ENCODE assay signal across 10 cellular contexts in the genomic region with DNA sequence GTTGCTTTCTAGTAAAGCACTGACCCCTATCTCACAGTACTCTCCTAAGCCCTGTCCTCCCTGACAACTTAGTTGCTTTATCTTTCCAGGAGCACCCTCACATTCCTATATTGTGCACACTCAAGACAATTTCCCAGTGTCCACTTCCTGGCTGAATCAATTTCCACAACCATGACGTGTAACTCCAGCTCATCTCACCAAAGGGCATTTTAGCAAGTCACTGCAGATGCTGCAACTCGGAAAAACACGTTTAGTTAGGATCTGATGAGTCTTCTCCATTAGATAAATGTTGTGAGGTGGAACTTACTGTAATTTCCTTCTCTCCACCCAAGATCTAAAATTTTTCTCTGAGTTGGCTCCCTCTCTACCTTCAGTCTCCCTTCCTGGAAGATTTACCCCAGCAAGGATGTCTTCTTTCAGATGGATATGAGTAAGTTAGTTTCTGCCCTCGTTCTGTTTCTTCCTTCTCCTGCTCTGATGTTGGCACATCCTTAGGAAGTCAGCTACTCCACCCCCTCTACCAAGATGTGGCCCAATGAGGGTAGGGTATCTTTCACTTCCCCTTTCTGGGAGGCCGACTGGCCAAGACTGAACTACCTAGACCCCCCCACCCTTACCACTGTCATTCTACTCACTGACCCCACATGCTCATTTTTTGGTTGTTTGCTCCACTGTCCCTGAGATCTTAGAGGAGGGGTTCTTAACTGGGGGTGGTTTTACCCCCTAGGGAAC. TPM values are rescaled to one million over a fixed set of nuclear protein-coding genes. Genes with fewer than 3 reads are reported as not detected.
A peak's percentile ranks its signal among the peaks of the same experiment; 100 is the strongest.
DNase-seq lines count a peak whose midpoint lies in the region; ATAC-seq and TF ChIP-seq lines count a peak whose summit lies in the region.
"Had no signal": no experiment of that assay in that cellular context is flagged by ENCODE, and none has a peak within 500 bp of the region (broad histone marks: within the 10 kb centered on the region; RNA-seq: fewer than 3 reads in every experiment).

No MANE protein-coding gene starts in this region.

- peaks cover 5% of the 10 kb centered on the region; the same call in 1 of the 2 replicates for H3K9me3 ChIP-seq in BLaER1
- no peaks in the 10 kb centered on the region for H3K9me3 ChIP-seq in T-helper 17 cell (ENCODE audit: control insufficient read depth, low read length, poor library complexity, severe bottlenecking)
- H3K9me3 ChIP-seq in mucosa of descending colon, result no peaks in the 10 kb centered on the region
- H3K9me3 ChIP-seq: gastrocnemius medialis had no signal

- H3K36me3 Mint-ChIP-seq in T-helper 17 cell (ENCODE audit: low read depth), result no peaks in the 10 kb centered on the region
- no peaks in the 10 kb centered on the region for H3K36me3 Mint-ChIP-seq in glutamatergic neuron (ENCODE audit: unreplicated experiment)
- no peaks in the 10 kb centered on the region for H3K36me3 Mint-ChIP-seq in progenitor cell of endocrine pancreas (ENCODE audit: insufficient read depth)

- H3K9ac ChIP-seq in BLaER1, result no peak overlapping the region

- H3K9me3 Mint-ChIP-seq in glutamatergic neuron (ENCODE audit: unreplicated experiment) (no peaks in the 10 kb centered on the region), progenitor cell of endocrine pancreas (ENCODE audit: low read depth) (peaks cover 15% of the 10 kb centered on the region)

- H3K27ac ChIP-seq in BLaER1, result no peak overlapping the region
- peak overlapping the region; percentile 75 for H3K27ac ChIP-seq in foreskin keratinocyte
- H3K27ac ChIP-seq: gastrocnemius medialis had no signal

- 0 out of 2 replicates have a peak overlapping the region, but pooled peaks have one; percentile 2 for H3K4me2 ChIP-seq in BLaER1

- no peak overlapping the region for H3K4me3 Mint-ChIP-seq in T-helper 17 cell
- H3K4me3 Mint-ChIP-seq in glutamatergic neuron (ENCODE audit: unreplicated experiment), result no peak overlapping the region
- H3K4me3 Mint-ChIP-seq in progenitor cell of endocrine pancreas (ENCODE audit: low read depth), result no peak overlapping the region

- TF ChIP-seq CTCF in foreskin keratinocyte (conservative IDR thresholded peaks at IDR 0.05) (no peak), mucosa of descending colon (IDR thresholded peaks at IDR 0.05) (no peak), glutamatergic neuron (IDR thresholded peaks at IDR 0.05; ENCODE audit: partially characterized antibody, unreplicated experiment) (no peak), progenitor cell of endocrine pancreas (IDR thresholded peaks at IDR 0.05; ENCODE audit: unreplicated experiment) (no peak)

- H3K27ac Mint-ChIP-seq in T-helper 17 cell, result peak overlapping the region; percentile 55
- no peak overlapping the region for H3K27ac Mint-ChIP-seq in glutamatergic neuron (ENCODE audit: unreplicated experiment)
- H3K27ac Mint-ChIP-seq in progenitor cell of endocrine pancreas, result no peak overlapping the region

- H3K4me1 Mint-ChIP-seq in T-helper 17 cell (peaks cover 2% of the 10 kb centered on the region), glutamatergic neuron (ENCODE audit: low read depth, unreplicated experiment) (no peaks in the 10 kb centered on the region), progenitor cell of endocrine pancreas (ENCODE audit: low read depth) (no peaks in the 10 kb centered on the region)

- peak; percentile 47 for ATAC-seq in HG03432 (IDR thresholded peaks at IDR 0.05; ENCODE audit: unreplicated experiment)
- no peak for ATAC-seq in T-helper 17 cell
- peak; percentile 71 for ATAC-seq in foreskin keratinocyte
- ATAC-seq in mucosa of descending colon, result no peak
- ATAC-seq: gastrocnemius medialis had no signal

- peaks cover 6% of the 10 kb centered on the region; the same call in 1 of the 2 replicates for H3K4me1 ChIP-seq in BLaER1
- peaks cover 6% of the 10 kb centered on the region for H3K4me1 ChIP-seq in foreskin keratinocyte
- no peaks in the 10 kb centered on the region for H3K4me1 ChIP-seq in mucosa of descending colon (ENCODE audit: low read depth)
- H3K4me1 ChIP-seq: gastrocnemius medialis had no signal

- H3K4me3 ChIP-seq in BLaER1, result no peak overlapping the region
- H3K4me3 ChIP-seq in mucosa of descending colon, result no peak overlapping the region
- H3K4me3 ChIP-seq: gastrocnemius medialis had no signal

- DNase-seq in T-helper 17 cell, result no peak
- peak; percentile 54 to 79 for DNase-seq in foreskin keratinocyte
- no peak for DNase-seq in mucosa of descending colon
- no peak for DNase-seq in NCI-H82 (lab: John Stamatoyannopoulos, UW)
- no peak for DNase-seq in glutamatergic neuron
- DNase-seq in progenitor cell of endocrine pancreas (ENCODE audit: low spot score, unreplicated experiment), result no peak
- DNase-seq: gastrocnemius medialis, retina had no signal

- intact Hi-C loops in mucosa of descending colon (cut with DNase I, micrococcal nuclease), result no loop called here

- H3K27me3 ChIP-seq in BLaER1, result no peaks in the 10 kb centered on the region
- H3K27me3 ChIP-seq in foreskin keratinocyte, result no peaks in the 10 kb centered on the region
- H3K27me3 ChIP-seq: gastrocnemius medialis had no signal

- no peaks in the 10 kb centered on the region for H4K20me1 ChIP-seq in BLaER1

- no peaks in the 10 kb centered on the region for H3K36me3 ChIP-seq in BLaER1
- H3K36me3 ChIP-seq in mucosa of descending colon (ENCODE audit: low read depth), result no peaks in the 10 kb centered on the region
- H3K36me3 ChIP-seq: gastrocnemius medialis had no signal

- no peaks in the 10 kb centered on the region for H3K27me3 Mint-ChIP-seq in T-helper 17 cell
- H3K27me3 Mint-ChIP-seq in glutamatergic neuron (ENCODE audit: unreplicated experiment), result no peaks in the 10 kb centered on the region
- no peaks in the 10 kb centered on the region for H3K27me3 Mint-ChIP-seq in progenitor cell of endocrine pancreas

RNA-seq across cellular contexts. Expression of a gene that starts 28.7 kb away (rescaled TPM):
- total RNA-seq in T-helper 17 cell (1 to 10 TPM in 1 of 2 donors, under 1 TPM in 1; 0.94 to 2.2 TPM), foreskin keratinocyte (22.7 and 24.3 TPM in 2 replicates), mucosa of descending colon (100 to 1,000 TPM in 2 of 3 donors, 10 to 100 TPM in 1; 89.4 to 133 (median 104) TPM), glutamatergic neuron (ENCODE audit: unreplicated experiment) (1.1 TPM), progenitor cell of endocrine pancreas (29.9 and 30.8 TPM in 2 replicates)
- 12.1 and 12.7 TPM in 2 replicates for polyA plus RNA-seq in foreskin keratinocyte

Comparison
In these comparisons a context has a peak if more than half of its experiments do, and no peak if none do; other contexts are left out.
1. ATAC-seq: peak in HG03432 (single experiment) and foreskin keratinocyte (single experiment); none in T-helper 17 cell (single experiment) and mucosa of descending colon (single experiment).
2. DNase-seq: peak in foreskin keratinocyte (2 of 2); none in T-helper 17 cell (0 of 3), mucosa of descending colon (0 of 3), NCI-H82 (single experiment), glutamatergic neuron (single experiment) and progenitor cell of endocrine pancreas (single experiment).